ENCODE assay signal across 1 cellular context in the genomic region with DNA sequence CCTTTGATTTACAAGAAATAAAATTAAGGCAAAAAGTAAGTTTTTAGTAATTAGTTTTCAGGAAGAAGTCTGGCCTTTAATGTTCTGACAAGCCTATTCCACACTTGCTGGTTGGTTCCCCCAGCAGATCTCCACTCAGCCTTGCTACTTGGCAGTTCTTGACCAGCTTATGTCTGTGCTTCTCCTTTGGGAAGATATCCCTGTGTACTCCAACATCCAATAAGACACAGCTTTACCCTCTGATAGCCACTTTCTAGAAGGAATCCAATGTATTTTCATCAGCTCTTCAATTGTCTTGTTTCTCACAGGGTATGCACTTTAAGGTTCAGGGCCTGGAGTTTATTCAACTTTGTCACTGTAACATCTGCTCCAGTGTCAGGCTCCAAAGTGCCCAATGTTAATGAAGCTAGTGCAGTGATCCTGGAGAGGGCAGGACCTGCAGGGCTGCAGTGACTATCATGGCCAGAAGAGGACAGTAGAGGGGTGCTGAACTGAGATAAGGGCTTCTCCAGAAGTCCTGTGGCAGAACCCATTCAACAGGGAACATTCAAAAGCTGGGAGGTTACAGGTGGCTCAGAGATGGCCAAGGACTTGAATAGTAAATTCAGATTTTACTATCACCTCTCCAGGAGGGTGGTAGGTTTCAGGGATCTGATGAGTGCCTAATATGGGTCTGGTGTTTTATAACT.
TF ChIP-seq lines count a peak whose summit lies in the region.

No MANE protein-coding gene starts in this region.

TF ChIP-seq in WTC11, 78 proteins besides CTCF, POLR2A, EP300 and RAD21 (continued from another document):
- TF ChIP-seq, protein P1, sequence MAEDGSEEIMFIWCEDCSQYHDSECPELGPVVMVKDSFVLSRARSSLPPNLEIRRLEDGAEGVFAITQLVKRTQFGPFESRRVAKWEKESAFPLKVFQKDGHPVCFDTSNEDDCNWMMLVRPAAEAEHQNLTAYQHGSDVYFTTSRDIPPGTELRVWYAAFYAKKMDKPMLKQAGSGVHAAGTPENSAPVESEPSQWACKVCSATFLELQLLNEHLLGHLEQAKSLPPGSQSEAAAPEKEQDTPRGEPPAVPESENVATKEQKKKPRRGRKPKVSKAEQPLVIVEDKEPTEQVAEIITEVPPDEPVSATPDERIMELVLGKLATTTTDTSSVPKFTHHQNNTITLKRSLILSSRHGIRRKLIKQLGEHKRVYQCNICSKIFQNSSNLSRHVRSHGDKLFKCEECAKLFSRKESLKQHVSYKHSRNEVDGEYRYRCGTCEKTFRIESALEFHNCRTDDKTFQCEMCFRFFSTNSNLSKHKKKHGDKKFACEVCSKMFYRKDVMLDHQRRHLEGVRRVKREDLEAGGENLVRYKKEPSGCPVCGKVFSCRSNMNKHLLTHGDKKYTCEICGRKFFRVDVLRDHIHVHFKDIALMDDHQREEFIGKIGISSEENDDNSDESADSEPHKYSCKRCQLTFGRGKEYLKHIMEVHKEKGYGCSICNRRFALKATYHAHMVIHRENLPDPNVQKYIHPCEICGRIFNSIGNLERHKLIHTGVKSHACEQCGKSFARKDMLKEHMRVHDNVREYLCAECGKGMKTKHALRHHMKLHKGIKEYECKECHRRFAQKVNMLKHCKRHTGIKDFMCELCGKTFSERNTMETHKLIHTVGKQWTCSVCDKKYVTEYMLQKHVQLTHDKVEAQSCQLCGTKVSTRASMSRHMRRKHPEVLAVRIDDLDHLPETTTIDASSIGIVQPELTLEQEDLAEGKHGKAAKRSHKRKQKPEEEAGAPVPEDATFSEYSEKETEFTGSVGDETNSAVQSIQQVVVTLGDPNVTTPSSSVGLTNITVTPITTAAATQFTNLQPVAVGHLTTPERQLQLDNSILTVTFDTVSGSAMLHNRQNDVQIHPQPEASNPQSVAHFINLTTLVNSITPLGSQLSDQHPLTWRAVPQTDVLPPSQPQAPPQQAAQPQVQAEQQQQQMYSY (CRISPR knock-in tag; IDR thresholded peaks at IDR 0.05): no peak
- TF ChIP-seq ETV6 (CRISPR knock-in tag; IDR thresholded peaks at IDR 0.05) (no peak), GTF2I (CRISPR knock-in tag; conservative IDR thresholded peaks at IDR 0.05) (no peak), ZNF138 (CRISPR knock-in tag; conservative IDR thresholded peaks at IDR 0.05) (no peak), PRRX2 (CRISPR knock-in tag; IDR thresholded peaks at IDR 0.05) (no peak)
- TF ChIP-seq, protein P2, sequence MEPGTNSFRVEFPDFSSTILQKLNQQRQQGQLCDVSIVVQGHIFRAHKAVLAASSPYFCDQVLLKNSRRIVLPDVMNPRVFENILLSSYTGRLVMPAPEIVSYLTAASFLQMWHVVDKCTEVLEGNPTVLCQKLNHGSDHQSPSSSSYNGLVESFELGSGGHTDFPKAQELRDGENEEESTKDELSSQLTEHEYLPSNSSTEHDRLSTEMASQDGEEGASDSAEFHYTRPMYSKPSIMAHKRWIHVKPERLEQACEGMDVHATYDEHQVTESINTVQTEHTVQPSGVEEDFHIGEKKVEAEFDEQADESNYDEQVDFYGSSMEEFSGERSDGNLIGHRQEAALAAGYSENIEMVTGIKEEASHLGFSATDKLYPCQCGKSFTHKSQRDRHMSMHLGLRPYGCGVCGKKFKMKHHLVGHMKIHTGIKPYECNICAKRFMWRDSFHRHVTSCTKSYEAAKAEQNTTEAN (CRISPR knock-in tag; IDR thresholded peaks at IDR 0.05): no peak
- TF ChIP-seq, protein P3, sequence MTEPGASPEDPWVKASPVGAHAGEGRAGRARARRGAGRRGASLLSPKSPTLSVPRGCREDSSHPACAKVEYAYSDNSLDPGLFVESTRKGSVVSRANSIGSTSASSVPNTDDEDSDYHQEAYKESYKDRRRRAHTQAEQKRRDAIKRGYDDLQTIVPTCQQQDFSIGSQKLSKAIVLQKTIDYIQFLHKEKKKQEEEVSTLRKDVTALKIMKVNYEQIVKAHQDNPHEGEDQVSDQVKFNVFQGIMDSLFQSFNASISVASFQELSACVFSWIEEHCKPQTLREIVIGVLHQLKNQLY (CRISPR knock-in tag; IDR thresholded peaks at IDR 0.05): no peak
